In the genomic region with DNA sequence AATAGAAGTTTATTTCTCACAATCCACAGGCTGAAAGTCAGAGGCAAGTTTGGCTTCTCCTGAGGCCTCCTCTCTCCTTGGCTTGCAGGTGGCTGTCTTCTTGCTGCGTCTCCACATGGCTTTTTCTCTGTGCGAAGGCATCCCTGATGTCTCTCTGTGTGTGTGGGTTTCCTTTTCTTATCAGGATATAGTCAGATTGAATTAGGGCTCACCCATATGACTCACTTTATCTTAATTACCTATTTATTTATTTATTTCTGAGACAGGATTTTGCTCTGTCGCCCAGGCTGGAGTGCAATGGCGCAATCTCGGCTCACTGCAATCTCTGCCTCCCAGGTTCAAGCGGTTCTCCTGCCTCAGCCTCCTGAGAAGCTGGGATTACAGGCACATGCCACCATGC, we compare ENCODE assay signal across 11 cellular contexts. TPM values are rescaled to one million over a fixed set of nuclear protein-coding genes. Genes with fewer than 3 reads are reported as not detected.
"Had no signal": no experiment of that assay in that cellular context is flagged by ENCODE, and none has a peak within 500 bp of the region (broad histone marks: within the 10 kb centered on the region; RNA-seq: fewer than 3 reads in every experiment).

No MANE protein-coding gene starts in this region.

RNA-seq across cellular contexts. Expression of a gene that starts 30.7 kb away (rescaled TPM):
- total RNA-seq: HepG2; HT1080; IMR-90; NCI-H460; OCI-LY7; PC-9; Peyer's patch; Right ventricle myocardium superior; SJSA1; T-helper 1 cell treated with Interleukin-12 subunit alpha and Interleukin-12 subunit beta and Interleukin-4 antibody, amounts not matched to agents 30 ng/mL and 1 ng/mL, for 36 hours had no signal
- polyA plus RNA-seq: HepG2, IMR-90, SK-N-SH had no signal
